In the genomic region with DNA sequence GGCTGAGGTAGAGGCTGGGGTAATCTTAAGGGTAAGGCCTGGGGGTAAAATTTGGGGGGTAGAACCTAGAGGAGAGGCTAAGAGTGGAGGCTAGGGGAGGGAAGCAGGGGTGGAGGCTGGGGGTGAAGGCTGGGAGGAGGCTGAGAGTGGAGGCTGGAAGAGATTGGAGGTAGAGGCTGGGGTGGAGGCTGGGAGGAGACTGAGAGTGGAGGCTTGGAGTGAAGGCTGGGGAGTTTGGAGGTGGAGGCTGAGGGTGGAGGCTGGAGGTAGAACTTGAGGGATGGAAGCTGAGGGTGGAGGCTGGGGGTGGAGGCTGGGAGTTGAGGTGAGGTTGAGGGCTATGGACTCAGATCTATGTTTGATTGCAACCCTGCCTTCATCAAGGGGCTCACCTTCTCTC, we compare ENCODE assay signal across 32 cellular contexts.
"Had no signal": no experiment of that assay in that cellular context is flagged by ENCODE, and none has a peak within 500 bp of the region (broad histone marks: within the 10 kb centered on the region; RNA-seq: fewer than 3 reads in every experiment).

No MANE protein-coding gene starts in this region.

- H3K27ac ChIP-seq: brain microvascular endothelial cell, esophagus muscularis mucosa, foreskin keratinocyte, gastrocnemius medialis, WERI-Rb-1 had no signal

- H3K27me3 Mint-ChIP-seq: activated B cell treated with CpG ODN at 0.5 μM for 24 hours; activated CD8-positive, alpha-beta T cell treated with anti-CD3 and anti-CD28 coated beads for 36 hours had no signal

- FAIRE-seq: astrocyte, bronchial epithelial cell had no signal

- H3K4me1 Mint-ChIP-seq: activated B cell treated with CpG ODN at 0.5 μM for 24 hours; central memory CD8-positive, alpha-beta T cell; T-helper 17 cell had no signal

- DNase-seq: activated B cell treated with CpG ODN at 0.5 μM for 24 hours; activated CD4-positive, alpha-beta T cell treated with anti-CD3 and anti-CD28 coated beads for 48 hours; activated CD4-positive, alpha-beta T cell treated with anti-CD3 and anti-CD28 coated beads, Interleukin-2, amount 50 U/mL, for 1 hour; activated CD4-positive, alpha-beta T cell treated with anti-CD3 and anti-CD28 coated beads, Interleukin-2, amount 50 U/mL, for 48 hours; activated CD8-positive, alpha-beta memory T cell treated with anti-CD3 and anti-CD28 coated beads for 24 hours; activated CD8-positive, alpha-beta T cell treated with anti-CD3 and anti-CD28 coated beads for 36 hours; activated gamma-delta T cell treated with Interleukin-2 at 50 U/mL for 16 hours; activated naive CD4-positive, alpha-beta T cell treated with anti-CD3 and anti-CD28 coated beads, Interleukin-2, amount 50 U/mL, for 16 hours; activated naive CD4-positive, alpha-beta T cell treated with Interleukin-2 at 50 U/mL for 16 hours; activated T-cell treated with anti-CD3 and anti-CD28 coated beads, Interleukin-2, amount 50 U/mL, for 4 hours; amniotic stem cell; anterior cingulate cortex; brain microvascular endothelial cell; cortex of kidney; dermis blood vessel endothelial cell; effector CD4-positive, alpha-beta T cell; effector memory CD8-positive, alpha-beta T cell; erythroblast; foreskin keratinocyte; gastrocnemius medialis; heart left ventricle; T-helper 17 cell; T1000; WERI-Rb-1 had no signal

- H3K9me3 ChIP-seq: esophagus muscularis mucosa, gastrocnemius medialis, heart left ventricle had no signal

- H3K36me3 Mint-ChIP-seq: activated naive CD8-positive, alpha-beta T cell had no signal

- H3K4me3 ChIP-seq: esophagus muscularis mucosa, gastrocnemius medialis, heart left ventricle had no signal

- H3K4me3 Mint-ChIP-seq: activated B cell treated with CpG ODN at 0.5 μM for 24 hours; activated CD8-positive, alpha-beta T cell treated with anti-CD3 and anti-CD28 coated beads for 36 hours; activated naive CD8-positive, alpha-beta T cell; activated T-cell treated with anti-CD3 and anti-CD28 coated beads, Interleukin-2, amount 50 U/mL, for 4 hours; central memory CD8-positive, alpha-beta T cell; effector memory CD8-positive, alpha-beta T cell; T-helper 17 cell; T-helper 2 cell treated with Interferon-gamma antibody and Interleukin-4, amounts not matched to agents 5 μg/mL and 100 μg/mL, for 36 hours had no signal

- ATAC-seq: activated CD4-positive, CD25-positive, alpha-beta regulatory T cell treated with anti-CD3 and anti-CD28 coated beads, Interleukin-2, amount 50 U/mL, for 24 hours; activated CD8-positive, alpha-beta T cell treated with anti-CD3 and anti-CD28 coated beads for 36 hours; activated T-cell treated with anti-CD3 and anti-CD28 coated beads, Interleukin-2, amount 50 U/mL, for 4 hours; effector memory CD8-positive, alpha-beta T cell; foreskin keratinocyte; gastrocnemius medialis; heart left ventricle; T-helper 17 cell had no signal

- H3K36me3 ChIP-seq: brain microvascular endothelial cell, esophagus muscularis mucosa, gastrocnemius medialis, heart left ventricle, WERI-Rb-1 had no signal

- H3K27ac Mint-ChIP-seq: activated B cell treated with CpG ODN at 0.5 μM for 24 hours; activated CD8-positive, alpha-beta T cell treated with anti-CD3 and anti-CD28 coated beads for 36 hours; activated naive CD8-positive, alpha-beta T cell; activated T-helper 2 cell treated with anti-CD3 and anti-CD28 coated beads, Interferon-gamma antibody, Interleukin-2, Interleukin-4, amounts not matched to agents 10 μg/mL and 5 μg/mL and 100 μg/mL, durations not matched to agents 14 hours and 24 hours and 36 hours; effector memory CD8-positive, alpha-beta T cell; T-helper 17 cell; T-helper 2 cell treated with Interferon-gamma antibody and Interleukin-4, amounts not matched to agents 5 μg/mL and 100 μg/mL, for 36 hours had no signal

- H3K4me1 ChIP-seq: foreskin keratinocyte, gastrocnemius medialis had no signal

- H3K9me3 Mint-ChIP-seq: activated B cell treated with CpG ODN at 0.5 μM for 24 hours; activated CD8-positive, alpha-beta T cell treated with anti-CD3 and anti-CD28 coated beads for 36 hours; activated T-cell treated with anti-CD3 and anti-CD28 coated beads, Interleukin-2, amount 50 U/mL, for 4 hours; activated T-helper 2 cell treated with anti-CD3 and anti-CD28 coated beads, Interferon-gamma antibody, Interleukin-2, Interleukin-4, amounts not matched to agents 10 μg/mL and 5 μg/mL and 100 μg/mL, durations not matched to agents 14 hours and 24 hours and 36 hours; central memory CD8-positive, alpha-beta T cell; effector memory CD8-positive, alpha-beta T cell; T-helper 2 cell treated with Interferon-gamma antibody and Interleukin-4, amounts not matched to agents 5 μg/mL and 100 μg/mL, for 36 hours had no signal

- H3K27me3 ChIP-seq: brain microvascular endothelial cell, foreskin keratinocyte, heart left ventricle had no signal
